Comparison of ENCODE assay signal across 1 cellular context in the genomic region with DNA sequence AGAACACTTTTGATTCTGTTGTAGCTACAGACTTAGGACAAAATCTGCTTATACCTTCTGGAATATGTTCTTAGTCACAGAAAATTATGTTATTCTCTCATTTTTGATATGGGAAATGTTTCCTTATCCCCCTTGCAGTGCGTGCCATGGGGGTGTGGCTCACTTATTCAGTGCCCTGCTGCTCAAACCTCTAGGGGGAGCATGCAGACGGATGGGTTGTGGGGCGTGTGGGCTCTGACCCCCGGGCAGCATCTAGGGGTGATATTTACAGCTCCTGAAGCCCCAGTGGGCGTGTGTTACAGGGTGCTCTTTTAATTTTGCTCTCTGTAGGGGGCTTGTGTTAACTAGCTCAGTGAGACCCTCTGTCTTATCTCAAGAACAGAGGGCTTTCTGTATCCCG.
TF ChIP-seq lines count a peak whose summit lies in the region.

No MANE protein-coding gene starts in this region.

TF ChIP-seq in GM12878, 131 proteins besides CTCF, POLR2A, EP300 and RAD21 (continued from another document):
- TF ChIP-seq, protein P1, sequence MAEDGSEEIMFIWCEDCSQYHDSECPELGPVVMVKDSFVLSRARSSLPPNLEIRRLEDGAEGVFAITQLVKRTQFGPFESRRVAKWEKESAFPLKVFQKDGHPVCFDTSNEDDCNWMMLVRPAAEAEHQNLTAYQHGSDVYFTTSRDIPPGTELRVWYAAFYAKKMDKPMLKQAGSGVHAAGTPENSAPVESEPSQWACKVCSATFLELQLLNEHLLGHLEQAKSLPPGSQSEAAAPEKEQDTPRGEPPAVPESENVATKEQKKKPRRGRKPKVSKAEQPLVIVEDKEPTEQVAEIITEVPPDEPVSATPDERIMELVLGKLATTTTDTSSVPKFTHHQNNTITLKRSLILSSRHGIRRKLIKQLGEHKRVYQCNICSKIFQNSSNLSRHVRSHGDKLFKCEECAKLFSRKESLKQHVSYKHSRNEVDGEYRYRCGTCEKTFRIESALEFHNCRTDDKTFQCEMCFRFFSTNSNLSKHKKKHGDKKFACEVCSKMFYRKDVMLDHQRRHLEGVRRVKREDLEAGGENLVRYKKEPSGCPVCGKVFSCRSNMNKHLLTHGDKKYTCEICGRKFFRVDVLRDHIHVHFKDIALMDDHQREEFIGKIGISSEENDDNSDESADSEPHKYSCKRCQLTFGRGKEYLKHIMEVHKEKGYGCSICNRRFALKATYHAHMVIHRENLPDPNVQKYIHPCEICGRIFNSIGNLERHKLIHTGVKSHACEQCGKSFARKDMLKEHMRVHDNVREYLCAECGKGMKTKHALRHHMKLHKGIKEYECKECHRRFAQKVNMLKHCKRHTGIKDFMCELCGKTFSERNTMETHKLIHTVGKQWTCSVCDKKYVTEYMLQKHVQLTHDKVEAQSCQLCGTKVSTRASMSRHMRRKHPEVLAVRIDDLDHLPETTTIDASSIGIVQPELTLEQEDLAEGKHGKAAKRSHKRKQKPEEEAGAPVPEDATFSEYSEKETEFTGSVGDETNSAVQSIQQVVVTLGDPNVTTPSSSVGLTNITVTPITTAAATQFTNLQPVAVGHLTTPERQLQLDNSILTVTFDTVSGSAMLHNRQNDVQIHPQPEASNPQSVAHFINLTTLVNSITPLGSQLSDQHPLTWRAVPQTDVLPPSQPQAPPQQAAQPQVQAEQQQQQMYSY (CRISPR knock-in tag; IDR thresholded peaks at IDR 0.05), result no peak
- no peak for TF ChIP-seq JUNB (IDR thresholded peaks at IDR 0.05)
- no peak for TF ChIP-seq CBX5 (IDR thresholded peaks at IDR 0.05; ENCODE audit: low read depth)
- TF ChIP-seq CHD4 (IDR thresholded peaks at IDR 0.05), result no peak
- TF ChIP-seq CBX3 (IDR thresholded peaks at IDR 0.05; ENCODE audit: borderline replicate concordance, low read depth), result no peak
- no peak for TF ChIP-seq YY1 (IDR thresholded peaks at IDR 0.05; ENCODE audit: low read depth, low read length)
- TF ChIP-seq, protein P2, sequence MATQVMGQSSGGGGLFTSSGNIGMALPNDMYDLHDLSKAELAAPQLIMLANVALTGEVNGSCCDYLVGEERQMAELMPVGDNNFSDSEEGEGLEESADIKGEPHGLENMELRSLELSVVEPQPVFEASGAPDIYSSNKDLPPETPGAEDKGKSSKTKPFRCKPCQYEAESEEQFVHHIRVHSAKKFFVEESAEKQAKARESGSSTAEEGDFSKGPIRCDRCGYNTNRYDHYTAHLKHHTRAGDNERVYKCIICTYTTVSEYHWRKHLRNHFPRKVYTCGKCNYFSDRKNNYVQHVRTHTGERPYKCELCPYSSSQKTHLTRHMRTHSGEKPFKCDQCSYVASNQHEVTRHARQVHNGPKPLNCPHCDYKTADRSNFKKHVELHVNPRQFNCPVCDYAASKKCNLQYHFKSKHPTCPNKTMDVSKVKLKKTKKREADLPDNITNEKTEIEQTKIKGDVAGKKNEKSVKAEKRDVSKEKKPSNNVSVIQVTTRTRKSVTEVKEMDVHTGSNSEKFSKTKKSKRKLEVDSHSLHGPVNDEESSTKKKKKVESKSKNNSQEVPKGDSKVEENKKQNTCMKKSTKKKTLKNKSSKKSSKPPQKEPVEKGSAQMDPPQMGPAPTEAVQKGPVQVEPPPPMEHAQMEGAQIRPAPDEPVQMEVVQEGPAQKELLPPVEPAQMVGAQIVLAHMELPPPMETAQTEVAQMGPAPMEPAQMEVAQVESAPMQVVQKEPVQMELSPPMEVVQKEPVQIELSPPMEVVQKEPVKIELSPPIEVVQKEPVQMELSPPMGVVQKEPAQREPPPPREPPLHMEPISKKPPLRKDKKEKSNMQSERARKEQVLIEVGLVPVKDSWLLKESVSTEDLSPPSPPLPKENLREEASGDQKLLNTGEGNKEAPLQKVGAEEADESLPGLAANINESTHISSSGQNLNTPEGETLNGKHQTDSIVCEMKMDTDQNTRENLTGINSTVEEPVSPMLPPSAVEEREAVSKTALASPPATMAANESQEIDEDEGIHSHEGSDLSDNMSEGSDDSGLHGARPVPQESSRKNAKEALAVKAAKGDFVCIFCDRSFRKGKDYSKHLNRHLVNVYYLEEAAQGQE (IDR thresholded peaks at IDR 0.05; ENCODE audit: low read depth, low read length), result no peak
- no peak for TF ChIP-seq EGR1 (IDR thresholded peaks at IDR 0.05; ENCODE audit: borderline replicate concordance in 1 of 2, low read depth in 2 of 2, low read length in 2 of 2)
TF ChIP-seq in GM12878: peak in this region for 0.
